15 cellular contexts compared by ENCODE assay signal in genomic region chr13:44842158-44842557, GRCh38.
DNase-seq lines count a peak whose midpoint lies in the region; ATAC-seq, FAIRE-seq and TF ChIP-seq lines count a peak whose summit lies in the region.
"Had no signal": no experiment of that assay in that cellular context is flagged by ENCODE, and none has a peak within 500 bp of the region (broad histone marks: within the 10 kb centered on the region; RNA-seq: fewer than 3 reads in every experiment).

No MANE protein-coding gene starts in this region.

- no peak overlapping the region for H3K27ac Mint-ChIP-seq in T-cell
- H3K27ac Mint-ChIP-seq: activated B cell treated with CpG ODN at 0.5 μM for 24 hours; activated naive CD4-positive, alpha-beta T cell treated with anti-CD3 and anti-CD28 coated beads, Interleukin-2, amount 10 ng/mL, durations not matched to agents 7 days and 5 days had no signal

- no peaks in the 10 kb centered on the region for H3K79me2 ChIP-seq in smooth muscle cell (ENCODE audit: low read depth)

- H3K9me3 ChIP-seq in smooth muscle cell (replicated peaks; ENCODE audit: low read depth) = no peaks in the 10 kb centered on the region
- H3K9me3 ChIP-seq: spleen had no signal

- H3F3A ChIP-seq in smooth muscle cell (ENCODE audit: low read depth) = no peaks in the 10 kb centered on the region

- no peaks in the 10 kb centered on the region for H3K4me1 Mint-ChIP-seq in T-cell
- H3K4me1 Mint-ChIP-seq: activated B cell treated with CpG ODN at 0.5 μM for 24 hours; activated naive CD4-positive, alpha-beta T cell treated with anti-CD3 and anti-CD28 coated beads, Interleukin-2, amount 10 ng/mL, durations not matched to agents 7 days and 5 days had no signal

- no peaks in the 10 kb centered on the region for H3K9me3 Mint-ChIP-seq in T-cell
- H3K9me3 Mint-ChIP-seq: activated B cell treated with CpG ODN at 0.5 μM for 24 hours; activated naive CD4-positive, alpha-beta T cell treated with anti-CD3 and anti-CD28 coated beads, Interleukin-2, amount 10 ng/mL, durations not matched to agents 7 days and 5 days had no signal

- POLR2A ChIA-PET in T-cell (lab: Charles Lee) = no interaction called here

- FAIRE-seq in RCC 7860 (lab: Jason Lieb, UNC) = no peak

- peak; percentile 21 for DNase-seq in DMS53 (lab: John Stamatoyannopoulos, UW)
- no peak for DNase-seq in DMS53 treated with DMSO at 0.1 percent for 48 hours (lab: John Stamatoyannopoulos, UW; ENCODE audit: unreplicated experiment)
- DNase-seq in RCC 7860 (ENCODE audit: low spot score) = peak; percentile 6
- peak; percentile 32 for DNase-seq in fibroblast of gingiva (ENCODE audit: low read depth)
- DNase-seq in smooth muscle cell (lab: John Stamatoyannopoulos, UW; ENCODE audit: unreplicated experiment) = no peak
- no peak for DNase-seq in T-cell
- DNase-seq in NCI-H510A (lab: John Stamatoyannopoulos, UW) = no peak
- DNase-seq: activated B cell treated with CpG ODN at 0.5 μM for 24 hours; activated naive CD4-positive, alpha-beta T cell treated with anti-CD3 and anti-CD28 coated beads, Interleukin-2, amount 10 ng/mL, durations not matched to agents 7 days and 5 days; KBM-7; NCI-H2029 treated with DMSO at 0.1 percent for 48 hours; nucleus accumbens; spleen had no signal

- CTCF ChIA-PET in T-cell (lab: Charles Lee) = interaction anchor here in 1 of 2 donors (0.6 kb wide), 1 partner anchor 1107 kb away, joined by 3 read pairs; no protein-coding TSS in a partner anchor

- no peak overlapping the region for H2AFZ ChIP-seq in smooth muscle cell (ENCODE audit: low read depth)

- TF ChIP-seq CTCF in smooth muscle cell (IDR thresholded peaks at IDR 0.05; ENCODE audit: borderline replicate concordance, insufficient read depth, poor library complexity, severe bottlenecking) = no peak

- H3K4me1 ChIP-seq in smooth muscle cell (ENCODE audit: low read depth) = no peaks in the 10 kb centered on the region

- H3K27ac ChIP-seq in smooth muscle cell (ENCODE audit: low read depth) = no peak overlapping the region
- H3K27ac ChIP-seq: 22Rv1, spleen had no signal

- no peaks in the 10 kb centered on the region for H3K36me3 ChIP-seq in smooth muscle cell (ENCODE audit: low read depth)
- H3K36me3 ChIP-seq: spleen had no signal

- peaks cover 0 to under 1% of the 10 kb centered on the region in 2 donors for H3K27me3 Mint-ChIP-seq in T-cell
- H3K27me3 Mint-ChIP-seq: activated naive CD4-positive, alpha-beta T cell treated with anti-CD3 and anti-CD28 coated beads, Interleukin-2, amount 10 ng/mL, durations not matched to agents 7 days and 5 days had no signal

- H3K27me3 ChIP-seq in smooth muscle cell (ENCODE audit: low read depth) = no peaks in the 10 kb centered on the region
- H3K27me3 ChIP-seq: spleen had no signal

- no peak overlapping the region for H3K9ac ChIP-seq in smooth muscle cell (ENCODE audit: low read depth)

- H4K20me1 ChIP-seq in smooth muscle cell (ENCODE audit: low read depth) = no peaks in the 10 kb centered on the region

- ATAC-seq in T-cell (replicated peaks in 1 of 4) = no peak
- ATAC-seq in HG03025 (IDR thresholded peaks at IDR 0.05; ENCODE audit: low FRiP score, unreplicated experiment) = no peak

- 76% methylated on average over 1 of the region's 1 CpG for WGBS in smooth muscle cell (ENCODE audit: low lambda C conversion rate)

- H3K4me3 ChIP-seq in smooth muscle cell = no peak overlapping the region
- H3K4me3 ChIP-seq: spleen had no signal

- no peak overlapping the region for H3K4me3 Mint-ChIP-seq in T-cell
- H3K4me3 Mint-ChIP-seq: activated B cell treated with CpG ODN at 0.5 μM for 24 hours; activated naive CD4-positive, alpha-beta T cell treated with anti-CD3 and anti-CD28 coated beads, Interleukin-2, amount 10 ng/mL, durations not matched to agents 7 days and 5 days had no signal

- H3K36me3 Mint-ChIP-seq in T-cell = no peaks in the 10 kb centered on the region
- H3K36me3 Mint-ChIP-seq: activated naive CD4-positive, alpha-beta T cell treated with anti-CD3 and anti-CD28 coated beads, Interleukin-2, amount 10 ng/mL, durations not matched to agents 7 days and 5 days had no signal

- H3K4me2 ChIP-seq in smooth muscle cell = peak overlapping the region; percentile 58

Comparison
In these comparisons a context has a peak if more than half of its experiments do, and no peak if none do; other contexts are left out.
1. DNase-seq: peak in DMS53 (single experiment), RCC 7860 (single experiment) and fibroblast of gingiva (single experiment); none in DMS53 treated with DMSO at 0.1 percent for 48 hours (single experiment), smooth muscle cell (single experiment), T-cell (0 of 34) and NCI-H510A (single experiment).